Comparison of ENCODE assay signal across 8 cellular contexts in the genomic region with DNA sequence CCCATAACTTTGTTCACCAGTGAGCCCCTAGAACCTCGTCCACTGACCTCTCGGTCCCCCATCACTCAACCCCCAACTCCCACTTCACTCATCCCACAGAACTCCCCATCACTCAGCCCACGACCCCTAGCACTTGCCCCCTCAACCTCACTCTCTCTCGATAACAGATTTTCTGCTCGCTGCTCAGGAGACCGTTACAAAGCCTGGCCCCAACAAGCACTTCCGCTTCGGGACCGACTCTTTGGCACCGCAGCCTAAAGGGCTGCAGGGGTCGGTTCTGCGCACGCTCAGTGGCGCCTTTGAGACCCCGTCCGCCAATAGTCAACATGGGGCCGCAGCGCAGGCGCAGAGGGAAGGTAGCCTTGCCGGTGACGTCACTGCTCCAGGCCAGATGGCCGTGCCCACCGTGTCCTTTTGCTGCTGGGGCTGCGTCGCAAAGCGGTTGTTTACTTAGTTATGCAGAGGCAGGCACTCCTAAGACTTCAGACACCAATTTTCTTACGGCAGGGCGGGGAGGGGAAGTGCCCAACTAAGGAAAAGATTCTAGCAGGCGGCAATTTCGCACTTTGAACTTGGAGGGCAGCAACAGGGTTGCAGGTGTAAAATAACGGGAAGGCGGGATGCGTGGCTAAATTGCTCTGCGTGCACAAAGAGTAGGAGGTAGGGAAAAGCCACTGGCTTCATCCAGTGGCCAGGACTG. TPM values are rescaled to one million over a fixed set of nuclear protein-coding genes. Genes with fewer than 3 reads are reported as not detected.
DNase-seq lines count a peak whose midpoint lies in the region; ATAC-seq and TF ChIP-seq lines count a peak whose summit lies in the region.

TSS of gene ZNF182 (minus strand) at position 232 of the 700 bp plus-strand sequence. CDS start 1,380 bp downstream, outside the sequence.

- ATAC-seq in HG03442 (IDR thresholded peaks at IDR 0.05; ENCODE audit: unreplicated experiment) = peak; percentile 89

- no peak for TF ChIP-seq CTCF in BJ (IDR thresholded peaks at IDR 0.05; ENCODE audit: insufficient read depth, low read depth, low read length)
- no peak for TF ChIP-seq CTCF in coronary artery (IDR thresholded peaks at IDR 0.05)

- H3K4me1 Mint-ChIP-seq in activated CD4-positive, alpha-beta T cell treated with anti-CD3 and anti-CD28 coated beads, Interleukin-2, amount 10 ng/mL, durations not matched to agents 24 days and 14 days = peaks cover 16% of the 10 kb centered on the region

- POLR2A ChIA-PET in BJ (lab: Charles Lee) = no interaction called here

- DNase-seq in BJ (ENCODE audit: low read depth) (peak; percentile 37), GM19240 (ENCODE audit: insufficient read length, low spot score) (peak; percentile 90), NCI-H526 (lab: John Stamatoyannopoulos, UW) (peak; percentile 83 to 93), coronary artery (ENCODE audit: low spot score) (peak; percentile 92), left kidney (ENCODE audit: low read depth, low spot score) (peak; percentile 98)
- DNase-seq in activated CD4-positive, alpha-beta T cell treated with anti-CD3 and anti-CD28 coated beads, Interleukin-2, amount 10 ng/mL, durations not matched to agents 24 days and 14 days = peak; percentile 97
- peak; percentile 81 to 87 for DNase-seq in stimulated activated CD4-positive, alpha-beta T cell treated with anti-CD3 and anti-CD28 coated beads, Interleukin-1b, Interleukin-23, amount 100 ng/mL, for 4 hours (ENCODE audit: low read depth in 2 of 2)

- peak within 1 kb of the TSS; percentile 100 for H3K27ac Mint-ChIP-seq in activated CD4-positive, alpha-beta T cell treated with anti-CD3 and anti-CD28 coated beads, Interleukin-2, amount 10 ng/mL, durations not matched to agents 24 days and 14 days

- peaks cover 29% of the 10 kb centered on the region for H3K36me3 Mint-ChIP-seq in activated CD4-positive, alpha-beta T cell treated with anti-CD3 and anti-CD28 coated beads, Interleukin-2, amount 10 ng/mL, durations not matched to agents 24 days and 14 days (ENCODE audit: low read depth)

- H3K4me3 Mint-ChIP-seq in activated CD4-positive, alpha-beta T cell treated with anti-CD3 and anti-CD28 coated beads, Interleukin-2, amount 10 ng/mL, durations not matched to agents 24 days and 14 days = peak within 1 kb of the TSS; percentile 100

- H3K9me3 Mint-ChIP-seq in activated CD4-positive, alpha-beta T cell treated with anti-CD3 and anti-CD28 coated beads, Interleukin-2, amount 10 ng/mL, durations not matched to agents 24 days and 14 days = peaks cover 4% of the 10 kb centered on the region

- CTCF ChIA-PET in BJ (lab: Yijun Ruan, JAX) = no interaction called here

- no peaks in the 10 kb centered on the region for H3K27me3 Mint-ChIP-seq in activated CD4-positive, alpha-beta T cell treated with anti-CD3 and anti-CD28 coated beads, Interleukin-2, amount 10 ng/mL, durations not matched to agents 24 days and 14 days

- intact Hi-C loops in activated CD4-positive, alpha-beta T cell treated with anti-CD3 and anti-CD28 coated beads, Interleukin-2, amount 10 ng/mL, durations not matched to agents 24 days and 14 days (cut with micrococcal nuclease) = no loop called here

- peak within 1 kb of the TSS; percentile 72 to 83 for H3K27ac ChIP-seq in coronary artery

- peak within 1 kb of the TSS; percentile 67 for H3K4me3 ChIP-seq in BJ (ENCODE audit: low read depth, low read length)
- peak within 1 kb of the TSS; percentile 78 for H3K4me3 ChIP-seq in coronary artery

- no peaks in the 10 kb centered on the region for H3K36me3 ChIP-seq in BJ (ENCODE audit: control insufficient read depth, insufficient read depth, low read length)

- H3K27me3 ChIP-seq in BJ (ENCODE audit: control insufficient read depth, insufficient read depth, low read length) = no peaks in the 10 kb centered on the region

RNA-seq across cellular contexts. Expression of gene ZNF182, which starts in this region (rescaled TPM):
- 1.4 and 2.2 TPM in 2 replicates for polyA plus RNA-seq in BJ (2011; rRNA removed)
- polyA minus RNA-seq in BJ (2011; rRNA and poly(A)+ RNA removed) = 1.1 and 1.2 TPM in 2 replicates
- 5.6 and 5.7 TPM in 2 replicates for total RNA-seq in activated CD4-positive, alpha-beta T cell treated with anti-CD3 and anti-CD28 coated beads, Interleukin-2, amount 10 ng/mL, durations not matched to agents 24 days and 14 days

Comparison
In these comparisons a context has a peak if more than half of its experiments do, and no peak if none do; other contexts are left out.
1. Peak in every context shown above with its lines: DNase-seq, ATAC-seq, H3K4me3 ChIP-seq and H3K27ac ChIP-seq.
2. DNase-seq: peak in every context shown above with its lines; median percentile 98 in left kidney; 97 in activated CD4-positive, alpha-beta T cell treated with anti-CD3 and anti-CD28 coated beads, Interleukin-2, amount 10 ng/mL, durations not matched to agents 24 days and 14 days; 92 in coronary artery; 90 in GM19240; 88 in NCI-H526; 84 in stimulated activated CD4-positive, alpha-beta T cell treated with anti-CD3 and anti-CD28 coated beads, Interleukin-1b, Interleukin-23, amount 100 ng/mL, for 4 hours; 37 in BJ.